16 cellular contexts compared by ENCODE assay signal in genomic region chr1:32198237-32199042, GRCh38. TPM values are rescaled to one million over a fixed set of nuclear protein-coding genes. Genes with fewer than 3 reads are reported as not detected.
A peak's percentile ranks its signal among the peaks of the same experiment; 100 is the strongest.
DNase-seq lines count a peak whose midpoint lies in the region; ATAC-seq and TF ChIP-seq lines count a peak whose summit lies in the region.
"Had no signal": no experiment of that assay in that cellular context is flagged by ENCODE, and none has a peak within 500 bp of the region (broad histone marks: within the 10 kb centered on the region; RNA-seq: fewer than 3 reads in every experiment).

No MANE protein-coding gene starts in this region.

- no peaks in the 10 kb centered on the region for H3K27me3 Mint-ChIP-seq in activated CD8-positive, alpha-beta memory T cell treated with anti-CD3 and anti-CD28 coated beads, Interleukin-2, amount 10 ng/mL, durations not matched to agents 7 days and 5 days

- no peak overlapping the region for H2AFZ ChIP-seq in OCI-LY3 (ENCODE audit: low read depth, low read length)

- peaks cover 19% of the 10 kb centered on the region for H3K36me3 ChIP-seq in OCI-LY3 (replicated peaks; ENCODE audit: low read depth, low read length)

- H3K27ac Mint-ChIP-seq in activated CD8-positive, alpha-beta memory T cell treated with anti-CD3 and anti-CD28 coated beads, Interleukin-2, amount 10 ng/mL, durations not matched to agents 7 days and 5 days, result peak overlapping the region; percentile 13

- H3K9me3 Mint-ChIP-seq in activated CD8-positive, alpha-beta memory T cell treated with anti-CD3 and anti-CD28 coated beads, Interleukin-2, amount 10 ng/mL, durations not matched to agents 7 days and 5 days (ENCODE audit: low read depth), result no peaks in the 10 kb centered on the region
- H3K9me3 Mint-ChIP-seq: activated T-cell treated with anti-CD3 and anti-CD28 coated beads, Interleukin-2, amount 50 U/mL, for 72 hours had no signal

- peaks cover 79% of the 10 kb centered on the region for H3K4me1 Mint-ChIP-seq in activated CD8-positive, alpha-beta memory T cell treated with anti-CD3 and anti-CD28 coated beads, Interleukin-2, amount 10 ng/mL, durations not matched to agents 7 days and 5 days

- H3K27me3 ChIP-seq in OCI-LY3 (ENCODE audit: low read depth, low read length), result no peaks in the 10 kb centered on the region
- no peaks in the 10 kb centered on the region for H3K27me3 ChIP-seq in dorsolateral prefrontal cortex

- no peak for ATAC-seq in activated CD8-positive, alpha-beta memory T cell treated with anti-CD3 and anti-CD28 coated beads, Interleukin-2, amount 10 ng/mL, durations not matched to agents 7 days and 5 days
- ATAC-seq: activated T-cell treated with anti-CD3 and anti-CD28 coated beads, Interleukin-2, amount 50 U/mL, for 72 hours had no signal

- H3K4me3 Mint-ChIP-seq in activated CD8-positive, alpha-beta memory T cell treated with anti-CD3 and anti-CD28 coated beads, Interleukin-2, amount 10 ng/mL, durations not matched to agents 7 days and 5 days, result no peak overlapping the region

- H3K27ac ChIP-seq in OCI-LY3 (ENCODE audit: low read length) (peak overlapping the region; percentile 93), dorsolateral prefrontal cortex (peak overlapping the region in 43 of 59 donors; percentile 14 to 93 (median 85))

- peaks cover 39% of the 10 kb centered on the region for H3K36me3 Mint-ChIP-seq in activated CD8-positive, alpha-beta memory T cell treated with anti-CD3 and anti-CD28 coated beads, Interleukin-2, amount 10 ng/mL, durations not matched to agents 7 days and 5 days

- H3K79me2 ChIP-seq in OCI-LY3 (ENCODE audit: low read length), result peaks cover 20% of the 10 kb centered on the region

- no peaks in the 10 kb centered on the region for H3K9me3 ChIP-seq in OCI-LY3 (ENCODE audit: insufficient read depth, low read length)

- CTCF ChIA-PET in activated CD8-positive, alpha-beta memory T cell treated with anti-CD3 and anti-CD28 coated beads, Interleukin-2, amount 10 ng/mL, durations not matched to agents 7 days and 5 days (lab: Charles Lee), result interaction anchor here (0.9 to 1.3 kb wide), 2 partner anchors 50 to 88 kb away, joined by 3 read pairs; no protein-coding TSS in a partner anchor

- peak overlapping the region; percentile 81; the same call in 1 of the 2 replicates for H3K4me2 ChIP-seq in OCI-LY3 (ENCODE audit: low read length)

- no peak overlapping the region for H3K9ac ChIP-seq in OCI-LY3 (ENCODE audit: low read length)

- no peaks in the 10 kb centered on the region for H4K20me1 ChIP-seq in OCI-LY3 (ENCODE audit: insufficient read depth, low read length)

- no peak for TF ChIP-seq CTCF in OCI-LY3 (IDR thresholded peaks at IDR 0.05; ENCODE audit: low read depth, low read length)
- TF ChIP-seq CTCF in dorsolateral prefrontal cortex (IDR thresholded peaks at IDR 0.05 in 54 of 56, conservative IDR thresholded peaks at IDR 0.05 in 2 of 56; ENCODE audit: low read depth in 1 of 56, partially characterized antibody in 56 of 56), result no peak

- DNase-seq in activated CD8-positive, alpha-beta memory T cell treated with anti-CD3 and anti-CD28 coated beads, Interleukin-2, amount 10 ng/mL, durations not matched to agents 7 days and 5 days, result no peak
- no peak for DNase-seq in activated CD8-positive, alpha-beta memory T cell treated with anti-CD3 and anti-CD28 coated beads, Interleukin-2, amount 50 U/mL, for 4 hours
- DNase-seq in dorsolateral prefrontal cortex (no peak), retina (peak; percentile 21), SK-N-DZ (ENCODE audit: low spot score) (no peak), NOMO-1 (lab: John Stamatoyannopoulos, UW; ENCODE audit: unreplicated experiment in 2 of 2) (no peak), pons (ENCODE audit: low spot score) (no peak)
- DNase-seq: activated T-cell treated with anti-CD3 and anti-CD28 coated beads, Interleukin-2, amount 50 U/mL, for 72 hours; DMS79 treated with DMSO at 0.1 percent for 48 hours; NCI-H1048 had no signal

- intact Hi-C loops in dorsolateral prefrontal cortex (cut with DNase I), result loop anchor here (5.0 kb wide), 2 partner anchors 91 to 134 kb away; partner anchors contain the start of gene KPNA6 (in 1 of the 2)

- peaks cover 37% of the 10 kb centered on the region for H3K4me1 ChIP-seq in OCI-LY3 (ENCODE audit: low read length)

- peak overlapping the region; percentile 88 for H3K4me3 ChIP-seq in OCI-LY3 (ENCODE audit: low read length)
- no peak overlapping the region for H3K4me3 ChIP-seq in dorsolateral prefrontal cortex
- H3K4me3 ChIP-seq: lung had no signal

RNA-seq across cellular contexts. Expression of gene CCDC28B, which starts 2.0 kb away (rescaled TPM):
- 10 to 100 TPM; 33.0 to 43.3 TPM for total RNA-seq in activated CD8-positive, alpha-beta memory T cell treated with anti-CD3 and anti-CD28 coated beads, Interleukin-2, amount 10 ng/mL, durations not matched to agents 7 days and 5 days
- 10 to 100 TPM in 96 of 120 experiments, 1 to 10 TPM in 24; 5.1 to 21.3 (median 11.9) TPM for total RNA-seq in dorsolateral prefrontal cortex
- 28.7 and 57.9 TPM in 2 replicates for polyA plus RNA-seq in SK-N-DZ (2014; cell fraction: cytosol; rRNA removed)
- polyA plus RNA-seq in SK-N-DZ (2014; cell fraction: nucleus; rRNA removed), result 25.3 and 26.8 TPM in 2 replicates

RNA-seq across cellular contexts. Expression of gene IQCC, which starts 7.0 kb away (rescaled TPM):
- 1 to 10 TPM; 5.4 to 7.2 TPM for total RNA-seq in activated CD8-positive, alpha-beta memory T cell treated with anti-CD3 and anti-CD28 coated beads, Interleukin-2, amount 10 ng/mL, durations not matched to agents 7 days and 5 days
- total RNA-seq in dorsolateral prefrontal cortex, result 1 to 10 TPM; 2.6 to 6.6 (median 4.1) TPM
- polyA plus RNA-seq in SK-N-DZ (2014; cell fraction: cytosol; rRNA removed), result 5.9 and 7.6 TPM in 2 replicates
- polyA plus RNA-seq in SK-N-DZ (2014; cell fraction: nucleus; rRNA removed), result 3.5 and 5.8 TPM in 2 replicates

RNA-seq across cellular contexts. Expression of gene DCDC2B, which starts 10.4 kb away (rescaled TPM):
- total RNA-seq in activated CD8-positive, alpha-beta memory T cell treated with anti-CD3 and anti-CD28 coated beads, Interleukin-2, amount 10 ng/mL, durations not matched to agents 7 days and 5 days, result under 1 TPM in 1 of 2 experiments, not detected in 1; 0.16 TPM
- under 1 TPM in 2 of 120 experiments, not detected in 118; 0.35 to 0.43 TPM for total RNA-seq in dorsolateral prefrontal cortex
- polyA plus RNA-seq in SK-N-DZ (2014; cell fraction: cytosol; rRNA removed), result not detected in 2 replicates
- 0.71 TPM in 1 of 2 replicates, not detected in the other for polyA plus RNA-seq in SK-N-DZ (2014; cell fraction: nucleus; rRNA removed)
- total RNA-seq: bronchial epithelial cell, NCI-H460, posterior vena cava, RPMI7951 had no signal

RNA-seq across cellular contexts. Expression of gene TXLNA, which starts 19.0 kb away (rescaled TPM):
- total RNA-seq in activated CD8-positive, alpha-beta memory T cell treated with anti-CD3 and anti-CD28 coated beads, Interleukin-2, amount 10 ng/mL, durations not matched to agents 7 days and 5 days, result 100 to 1,000 TPM in 1 of 2 experiments, 10 to 100 TPM in 1; 85.8 to 104 TPM
- total RNA-seq in dorsolateral prefrontal cortex, result 10 to 100 TPM; 22.6 to 39.3 (median 29.4) TPM
- 56.0 and 56.4 TPM in 2 replicates for polyA plus RNA-seq in SK-N-DZ (2014; cell fraction: cytosol; rRNA removed)
- polyA plus RNA-seq in SK-N-DZ (2014; cell fraction: nucleus; rRNA removed), result 59.2 and 70.4 TPM in 2 replicates

RNA-seq across cellular contexts. Expression of gene TMEM234, which starts 23.7 kb away (rescaled TPM):
- total RNA-seq in activated CD8-positive, alpha-beta memory T cell treated with anti-CD3 and anti-CD28 coated beads, Interleukin-2, amount 10 ng/mL, durations not matched to agents 7 days and 5 days, result 10 to 100 TPM; 11.7 to 12.3 TPM
- 10 to 100 TPM; 16.0 to 39.7 (median 25.8) TPM for total RNA-seq in dorsolateral prefrontal cortex
- polyA plus RNA-seq in SK-N-DZ (2014; cell fraction: cytosol; rRNA removed), result 1.9 and 4.3 TPM in 2 replicates
- polyA plus RNA-seq in SK-N-DZ (2014; cell fraction: nucleus; rRNA removed), result 12.7 and 14.0 TPM in 2 replicates
